1 cellular context compared by ENCODE assay signal in genomic region chr3:113773381-113773780, GRCh38.
TF ChIP-seq lines count a peak whose summit lies in the region.

No MANE protein-coding gene starts in this region.

TF ChIP-seq in WTC11, 78 proteins besides CTCF, POLR2A, EP300 and RAD21 (continued from another document):
- no peak for TF ChIP-seq STAT6 (CRISPR knock-in tag; conservative IDR thresholded peaks at IDR 0.05; ENCODE audit: low read depth)
- TF ChIP-seq CREB1 (CRISPR knock-in tag; IDR thresholded peaks at IDR 0.05), result no peak
- TF ChIP-seq NFATC4 (CRISPR knock-in tag; IDR thresholded peaks at IDR 0.05), result no peak
